In genomic region chr9:112248722-112249121, GRCh38 we compare ENCODE assay signal across 19 cellular contexts.
DNase-seq lines count a peak whose midpoint lies in the region; ATAC-seq and TF ChIP-seq lines count a peak whose summit lies in the region.
"Had no signal": no experiment of that assay in that cellular context is flagged by ENCODE, and none has a peak within 500 bp of the region (broad histone marks: within the 10 kb centered on the region; RNA-seq: fewer than 3 reads in every experiment).

No MANE protein-coding gene starts in this region.

- H3K36me3 ChIP-seq in fibroblast of lung (ENCODE audit: control insufficient read depth, insufficient read depth, low read length) = no peaks in the 10 kb centered on the region

- no peak for TF ChIP-seq CTCF in fibroblast of lung (conservative IDR thresholded peaks at IDR 0.05 in 1 of 2, IDR thresholded peaks at IDR 0.05 in 1 of 2; ENCODE audit: low read depth in 1 of 2, low read length in 2 of 2)

- peaks cover 66% of the 10 kb centered on the region for H3K36me3 Mint-ChIP-seq in activated T-cell treated with anti-CD3 and anti-CD28 coated beads, Interleukin-2, amount 50 U/mL, for 24 hours (ENCODE audit: low read depth)
- H3K36me3 Mint-ChIP-seq in activated T-cell treated with anti-CD3 and anti-CD28 coated beads, Interleukin-2, amount 50 U/mL, for 4 hours (ENCODE audit: insufficient read depth) = peaks cover 25% of the 10 kb centered on the region
- H3K36me3 Mint-ChIP-seq in activated T-helper 17 cell treated with anti-CD3 and anti-CD28 coated beads, Interleukin-2, amount 50 U/mL, for 72 hours (ENCODE audit: low read depth) = peaks cover 70% of the 10 kb centered on the region

- no peaks in the 10 kb centered on the region for H3K27me3 Mint-ChIP-seq in activated T-cell treated with anti-CD3 and anti-CD28 coated beads, Interleukin-2, amount 50 U/mL, for 24 hours
- H3K27me3 Mint-ChIP-seq in activated T-cell treated with anti-CD3 and anti-CD28 coated beads, Interleukin-2, amount 50 U/mL, for 4 hours (ENCODE audit: low read depth) = no peaks in the 10 kb centered on the region
- no peaks in the 10 kb centered on the region for H3K27me3 Mint-ChIP-seq in activated T-helper 17 cell treated with anti-CD3 and anti-CD28 coated beads, Interleukin-2, amount 50 U/mL, for 72 hours
- H3K27me3 Mint-ChIP-seq: dendritic cell treated with granulocyte-macrophage colony-stimulating factor and Interleukin-4, amounts not matched to agents 40 ng/mL and 50 ng/mL, for 4 days had no signal

- no peak overlapping the region for H3K9ac ChIP-seq in fibroblast of lung (ENCODE audit: insufficient read depth, low read length)

- H2AFZ ChIP-seq in fibroblast of lung (ENCODE audit: low read length) = no peak overlapping the region

- peak overlapping the region; percentile 23 for H3K4me2 ChIP-seq in fibroblast of lung (ENCODE audit: extremely low read depth, insufficient read depth, low read length)

- H3K27ac Mint-ChIP-seq in activated T-cell treated with anti-CD3 and anti-CD28 coated beads, Interleukin-2, amount 50 U/mL, for 24 hours = peak overlapping the region; percentile 86
- H3K27ac Mint-ChIP-seq in activated T-helper 17 cell treated with anti-CD3 and anti-CD28 coated beads, Interleukin-2, amount 50 U/mL, for 72 hours = peak overlapping the region; percentile 70
- H3K27ac Mint-ChIP-seq: dendritic cell treated with granulocyte-macrophage colony-stimulating factor and Interleukin-4, amounts not matched to agents 40 ng/mL and 50 ng/mL, for 4 days had no signal

- no peak for DNase-seq in activated T-cell treated with anti-CD3 and anti-CD28 coated beads, Interleukin-2, amount 50 U/mL, for 24 hours
- no peak for DNase-seq in activated T-cell treated with anti-CD3 and anti-CD28 coated beads, Interleukin-2, amount 50 U/mL, for 4 hours
- DNase-seq in fibroblast of lung (ENCODE audit: low read depth in 2 of 2) (peak; percentile 22 to 54), retina (no peak)
- no peak for DNase-seq in stimulated activated naive CD8-positive, alpha-beta T cell treated with anti-CD3 and anti-CD28 coated beads, Interleukin-15, Interleukin-2, amounts not matched to agents 100 U/mL and 50 U/mL, for 24 hours
- DNase-seq: activated gamma-delta T cell; DND-41; head of caudate nucleus; KG1; NCI-H1930; NCI-H82; stimulated activated CD4-positive, alpha-beta T cell treated with anti-CD3 and anti-CD28 coated beads, Interleukin-15, amount 100 ng/mL, for 24 hours; stimulated activated CD8-positive, alpha-beta memory T cell treated with anti-CD3 and anti-CD28 coated beads, Interleukin-4, amount 100 ng/mL, for 48 hours had no signal

- H3K4me3 ChIP-seq in fibroblast of lung (replicated peaks in 1 of 4; ENCODE audit: control extremely low read depth in 1 of 4, insufficient read depth in 1 of 4, low read depth in 3 of 4, low read length in 4 of 4) = no peak overlapping the region
- H3K4me3 ChIP-seq: vagina had no signal

- no peaks in the 10 kb centered on the region for H3K27me3 ChIP-seq in fibroblast of lung (ENCODE audit: control insufficient read depth, insufficient read depth, low read length)
- H3K27me3 ChIP-seq: vagina had no signal

- no peaks in the 10 kb centered on the region for H3K4me1 ChIP-seq in fibroblast of lung (ENCODE audit: control insufficient read depth, extremely low read depth, insufficient read depth, low read length)
- H3K4me1 ChIP-seq: vagina had no signal

- H3K4me1 Mint-ChIP-seq in activated T-cell treated with anti-CD3 and anti-CD28 coated beads, Interleukin-2, amount 50 U/mL, for 24 hours (ENCODE audit: low read depth) = peaks cover 34% of the 10 kb centered on the region
- H3K4me1 Mint-ChIP-seq in activated T-cell treated with anti-CD3 and anti-CD28 coated beads, Interleukin-2, amount 50 U/mL, for 4 hours (ENCODE audit: low read depth) = peaks cover 26% of the 10 kb centered on the region
- peaks cover 8% of the 10 kb centered on the region for H3K4me1 Mint-ChIP-seq in activated T-helper 17 cell treated with anti-CD3 and anti-CD28 coated beads, Interleukin-2, amount 50 U/mL, for 72 hours
- H3K4me1 Mint-ChIP-seq: neural crest cell had no signal

- H3K9me3 Mint-ChIP-seq in activated T-cell treated with anti-CD3 and anti-CD28 coated beads, Interleukin-2, amount 50 U/mL, for 24 hours = no peaks in the 10 kb centered on the region
- no peaks in the 10 kb centered on the region for H3K9me3 Mint-ChIP-seq in activated T-cell treated with anti-CD3 and anti-CD28 coated beads, Interleukin-2, amount 50 U/mL, for 4 hours
- H3K9me3 Mint-ChIP-seq in activated T-helper 17 cell treated with anti-CD3 and anti-CD28 coated beads, Interleukin-2, amount 50 U/mL, for 72 hours = no peaks in the 10 kb centered on the region
- H3K9me3 Mint-ChIP-seq: dendritic cell treated with granulocyte-macrophage colony-stimulating factor and Interleukin-4, amounts not matched to agents 40 ng/mL and 50 ng/mL, for 4 days; neural crest cell had no signal

- ATAC-seq in activated T-cell treated with anti-CD3 and anti-CD28 coated beads, Interleukin-2, amount 50 U/mL, for 4 hours = no peak
- peak; percentile 74 for ATAC-seq in activated T-helper 17 cell treated with anti-CD3 and anti-CD28 coated beads, Interleukin-2, amount 50 U/mL, for 72 hours (replicated peaks)
- peak; percentile 57 for ATAC-seq in stimulated activated naive CD8-positive, alpha-beta T cell treated with anti-CD3 and anti-CD28 coated beads, Interleukin-15, Interleukin-2, amounts not matched to agents 100 U/mL and 50 U/mL, for 24 hours
- ATAC-seq in GM21786 (IDR thresholded peaks at IDR 0.05; ENCODE audit: unreplicated experiment) (no peak), HG02981 (IDR thresholded peaks at IDR 0.05; ENCODE audit: unreplicated experiment) (no peak)

- H3K4me3 Mint-ChIP-seq in activated T-cell treated with anti-CD3 and anti-CD28 coated beads, Interleukin-2, amount 50 U/mL, for 24 hours = peak overlapping the region; percentile 9
- no peak overlapping the region for H3K4me3 Mint-ChIP-seq in activated T-cell treated with anti-CD3 and anti-CD28 coated beads, Interleukin-2, amount 50 U/mL, for 4 hours
- peak overlapping the region; percentile 37 for H3K4me3 Mint-ChIP-seq in activated T-helper 17 cell treated with anti-CD3 and anti-CD28 coated beads, Interleukin-2, amount 50 U/mL, for 72 hours
- H3K4me3 Mint-ChIP-seq: dendritic cell treated with granulocyte-macrophage colony-stimulating factor and Interleukin-4, amounts not matched to agents 40 ng/mL and 50 ng/mL, for 4 days; neural crest cell had no signal

- no peaks in the 10 kb centered on the region for H4K20me1 ChIP-seq in fibroblast of lung (ENCODE audit: control insufficient read depth, extremely low read depth, insufficient read depth, low read length)

- no peaks in the 10 kb centered on the region for H3K9me3 ChIP-seq in fibroblast of lung (ENCODE audit: control insufficient read depth, insufficient read depth, low read depth, low read length)
- H3K9me3 ChIP-seq: vagina had no signal

- no peak overlapping the region for H3K27ac ChIP-seq in fibroblast of lung (ENCODE audit: insufficient read depth, low read length)
- H3K27ac ChIP-seq: vagina had no signal

- no peaks in the 10 kb centered on the region for H3K79me2 ChIP-seq in fibroblast of lung (ENCODE audit: control insufficient read depth, insufficient read depth, low read length)

Comparison
In these comparisons a context has a peak if more than half of its experiments do, and no peak if none do; other contexts are left out.
1. DNase-seq: peak in fibroblast of lung (2 of 2); none in activated T-cell treated with anti-CD3 and anti-CD28 coated beads, Interleukin-2, amount 50 U/mL, for 24 hours (single experiment), activated T-cell treated with anti-CD3 and anti-CD28 coated beads, Interleukin-2, amount 50 U/mL, for 4 hours (single experiment), stimulated activated naive CD8-positive, alpha-beta T cell treated with anti-CD3 and anti-CD28 coated beads, Interleukin-15, Interleukin-2, amounts not matched to agents 100 U/mL and 50 U/mL, for 24 hours (single experiment) and retina (single experiment).
2. ATAC-seq: peak in activated T-helper 17 cell treated with anti-CD3 and anti-CD28 coated beads, Interleukin-2, amount 50 U/mL, for 72 hours (single experiment) and stimulated activated naive CD8-positive, alpha-beta T cell treated with anti-CD3 and anti-CD28 coated beads, Interleukin-15, Interleukin-2, amounts not matched to agents 100 U/mL and 50 U/mL, for 24 hours (single experiment); none in activated T-cell treated with anti-CD3 and anti-CD28 coated beads, Interleukin-2, amount 50 U/mL, for 4 hours (0 of 2), GM21786 (single experiment) and HG02981 (single experiment).